Comparison of ENCODE assay signal across 8 cellular contexts in genomic region chr3:112097378-112097777, GRCh38. TPM values are rescaled to one million over a fixed set of nuclear protein-coding genes. Genes with fewer than 3 reads are reported as not detected.
A peak's percentile ranks its signal among the peaks of the same experiment; 100 is the strongest.
DNase-seq lines count a peak whose midpoint lies in the region; ATAC-seq, FAIRE-seq and TF ChIP-seq lines count a peak whose summit lies in the region.

No MANE protein-coding gene starts in this region.

- ATAC-seq in GM21447 (IDR thresholded peaks at IDR 0.05; ENCODE audit: unreplicated experiment) (peak; percentile 44), GM21423 (IDR thresholded peaks at IDR 0.05; ENCODE audit: unreplicated experiment) (no peak)

- DNase-seq in AG09319 (ENCODE audit: extremely low read depth, low read depth) (peak; percentile 88), NCI-H510A treated with DMSO at 0.1 percent for 48 hours (lab: John Stamatoyannopoulos, UW) (peak; percentile 69), epithelial cell of proximal tubule (ENCODE audit: low read depth) (peak; percentile 98), small intestine (peak; percentile 91), AML-193 (lab: John Stamatoyannopoulos, UW) (no peak), activated gamma-delta T cell (lab: John Stamatoyannopoulos, UW) (no peak)

- H3K9me3 ChIP-seq in small intestine (ENCODE audit: control insufficient read depth, low read depth) = no peaks in the 10 kb centered on the region

- no peak for FAIRE-seq in small intestine (lab: Jason Lieb, UNC)

- no peaks in the 10 kb centered on the region for H3K4me1 ChIP-seq in small intestine (ENCODE audit: control insufficient read depth in 2 of 2, insufficient read depth in 1 of 2, low read depth in 1 of 2, low read length in 1 of 2)

- WGBS in small intestine, 3 donors = 15 to 25% (median 17%) methylated on average over 4 of the region's 4 CpGs

- no peak overlapping the region for H3K4me3 ChIP-seq in epithelial cell of proximal tubule (ENCODE audit: low read depth, low read length)
- H3K4me3 ChIP-seq in small intestine (ENCODE audit: low read depth in 1 of 2, low read length in 2 of 2) = no peak overlapping the region

- TF ChIP-seq CTCF in AG09319 (IDR thresholded peaks at IDR 0.05; ENCODE audit: low read depth, low read length) (no peak), epithelial cell of proximal tubule (conservative IDR thresholded peaks at IDR 0.05; ENCODE audit: low read depth, low read length) (no peak)

- H3K27me3 ChIP-seq in small intestine (ENCODE audit: control insufficient read depth in 2 of 2, insufficient read depth in 2 of 2, low read length in 2 of 2) = peaks cover 0 to 3% of the 10 kb centered on the region in 2 donors

- H3K27ac ChIP-seq in small intestine (ENCODE audit: low read depth in 1 of 2, low read length in 1 of 2) = no peak overlapping the region

- no peaks in the 10 kb centered on the region for H3K36me3 ChIP-seq in small intestine (ENCODE audit: control insufficient read depth in 2 of 2, insufficient read depth in 2 of 2, low read length in 2 of 2)

RNA-seq across cellular contexts. Expression of gene C3orf52, which starts 11.2 kb away (rescaled TPM):
- 33.6 and 55.1 TPM in 2 replicates for total RNA-seq in epithelial cell of proximal tubule
- 1 to 10 TPM; 3.8 to 5.9 (median 4.5) TPM for polyA plus RNA-seq in small intestine

RNA-seq across cellular contexts. Expression of gene GCSAM, which starts 35.7 kb away (rescaled TPM):
- total RNA-seq in epithelial cell of proximal tubule = not detected in 2 replicates
- polyA plus RNA-seq in small intestine = 1 to 10 TPM in 1 of 3 donors, under 1 TPM in 1, not detected in 1; 0.54 to 1.3 TPM

Comparison
In these comparisons a context has a peak if more than half of its experiments do, and no peak if none do; other contexts are left out.
1. DNase-seq: peak in AG09319 (single experiment), NCI-H510A treated with DMSO at 0.1 percent for 48 hours (single experiment), epithelial cell of proximal tubule (single experiment) and small intestine (single experiment); none in AML-193 (0 of 2) and activated gamma-delta T cell (single experiment).